9 cellular contexts compared by ENCODE assay signal in genomic region chr20:47503685-47504084, GRCh38. TPM values are rescaled to one million over a fixed set of nuclear protein-coding genes. Genes with fewer than 3 reads are reported as not detected.
DNase-seq lines count a peak whose midpoint lies in the region; ATAC-seq, FAIRE-seq and TF ChIP-seq lines count a peak whose summit lies in the region.
"Had no signal": no experiment of that assay in that cellular context is flagged by ENCODE, and none has a peak within 500 bp of the region (broad histone marks: within the 10 kb centered on the region; RNA-seq: fewer than 3 reads in every experiment).

No MANE protein-coding gene starts in this region.

- H3K4me3 ChIP-seq in A549, result peak overlapping the region; percentile 67
- H3K4me3 ChIP-seq in WI38 (ENCODE audit: low read depth, low read length), result peak overlapping the region; percentile 95
- H3K4me3 ChIP-seq in hepatocyte, result no peak overlapping the region
- H3K4me3 ChIP-seq in WERI-Rb-1 (ENCODE audit: low read depth, low read length), result no peak overlapping the region

- 22% methylated on average over 2 of the region's 2 CpGs for WGBS in A549 (ENCODE audit: missing lambda C conversion rate)
- WGBS in hepatocyte (ENCODE audit: low lambda C conversion rate, missing lambda C conversion rate), result 52% methylated on average over 2 of the region's 2 CpGs

- FAIRE-seq in A549 (lab: Jason Lieb, UNC), result no peak
- FAIRE-seq: urothelium cell line had no signal

- POLR2A ChIA-PET in A549 (lab: Yijun Ruan, JAX), result interaction anchor here (0.6 to 3.6 kb wide), 5 partner anchors 39 to 143 kb away, joined by 3 to 21 read pairs (median 3); no protein-coding TSS in a partner anchor

- no peak for TF ChIP-seq POLR2A in A549 (IDR thresholded peaks at IDR 0.05; ENCODE audit: low read length)

- TF ChIP-seq CTCF in A549 (IDR thresholded peaks at IDR 0.05) (no peak), WI38 (IDR thresholded peaks at IDR 0.05; ENCODE audit: low read depth, low read length) (no peak), hepatocyte (IDR thresholded peaks at IDR 0.05; ENCODE audit: poor library complexity) (no peak), WERI-Rb-1 (IDR thresholded peaks at IDR 0.05; ENCODE audit: low read depth, low read length) (no peak)

- no peaks in the 10 kb centered on the region for H3K36me3 ChIP-seq in hepatocyte (replicated peaks; ENCODE audit: insufficient read depth, low read depth)
- H3K36me3 ChIP-seq in WERI-Rb-1, result peaks cover 2% of the 10 kb centered on the region; the same call in 1 of the 2 replicates

- H3K27ac ChIP-seq in A549, result peak overlapping the region; percentile 91 to 98
- no peak overlapping the region for H3K27ac ChIP-seq in hepatocyte
- H3K27ac ChIP-seq in WERI-Rb-1, result no peak overlapping the region

- DNase-seq in A549 (ENCODE audit: low read depth in 1 of 2, low spot score in 1 of 2), result no peak
- peak; percentile 22 for DNase-seq in ELR (ENCODE audit: low read depth)
- DNase-seq in hepatocyte (ENCODE audit: low spot score), result no peak
- no peak for DNase-seq in WERI-Rb-1
- DNase-seq in NCI-H510A (lab: John Stamatoyannopoulos, UW), result no peak

- no peaks in the 10 kb centered on the region for H3K27me3 ChIP-seq in hepatocyte
- no peaks in the 10 kb centered on the region for H3K27me3 ChIP-seq in WERI-Rb-1 (ENCODE audit: insufficient read depth, low read depth, severe bottlenecking)

- no peaks in the 10 kb centered on the region for H3K9me2 ChIP-seq in hepatocyte (replicated peaks; ENCODE audit: insufficient read depth)

- peaks cover 42% of the 10 kb centered on the region for H4K20me1 ChIP-seq in hepatocyte (ENCODE audit: insufficient read depth, poor library complexity, severe bottlenecking)

- peaks cover 51% of the 10 kb centered on the region for H3K4me1 ChIP-seq in A549
- H3K4me1 ChIP-seq in hepatocyte (ENCODE audit: insufficient read depth), result peaks cover 11% of the 10 kb centered on the region

- CTCF ChIA-PET in A549 (lab: Yijun Ruan, JAX), result interaction anchor here (0.6 to 3.9 kb wide), 7 partner anchors 13 to 231 kb away, joined by 3 to 26 read pairs (median 5); no protein-coding TSS in a partner anchor

- H3K4me2 ChIP-seq in A549, result peak overlapping the region; percentile 82
- peak overlapping the region; percentile 81 for H3K4me2 ChIP-seq in hepatocyte

- no peak for TF ChIP-seq RAD21 in A549 (conservative IDR thresholded peaks at IDR 0.05 in 1 of 2, IDR thresholded peaks at IDR 0.05 in 1 of 2)

- H3K79me2 ChIP-seq in hepatocyte, result peaks cover 63% of the 10 kb centered on the region

- ATAC-seq in A549 (no peak), HG02840 (IDR thresholded peaks at IDR 0.05; ENCODE audit: low FRiP score, unreplicated experiment) (no peak), GM19463 (IDR thresholded peaks at IDR 0.05; ENCODE audit: unreplicated experiment) (no peak)

- H2AFZ ChIP-seq in hepatocyte, result no peak overlapping the region

- no peaks in the 10 kb centered on the region for H3K9me3 ChIP-seq in A549
- no peaks in the 10 kb centered on the region for H3K9me3 ChIP-seq in hepatocyte (ENCODE audit: low read depth)
- no peaks in the 10 kb centered on the region for H3K9me3 ChIP-seq in WERI-Rb-1 (ENCODE audit: severe bottlenecking)

- TF ChIP-seq EP300 in A549 (IDR thresholded peaks at IDR 0.05), result no peak

TF ChIP-seq in A549, 52 proteins besides CTCF, POLR2A, EP300 and RAD21:
- TF ChIP-seq FOSL2 (IDR thresholded peaks at IDR 0.05), result no peak
- no peak for TF ChIP-seq FOSL2 (CRISPR knock-in tag; IDR thresholded peaks at IDR 0.05)
- TF ChIP-seq MAFK (IDR thresholded peaks at IDR 0.05; ENCODE audit: partially characterized antibody), result peak; percentile 32
- TF ChIP-seq NFE2L2 (conservative IDR thresholded peaks at IDR 0.05; ENCODE audit: low read length), result no peak
- no peak for TF ChIP-seq EHF (CRISPR knock-in tag; IDR thresholded peaks at IDR 0.05)
- no peak for TF ChIP-seq CHD2 (IDR thresholded peaks at IDR 0.05; ENCODE audit: low read length, partially characterized antibody)
- TF ChIP-seq PHF8 (IDR thresholded peaks at IDR 0.05; ENCODE audit: borderline replicate concordance, low read depth), result no peak
- no peak for TF ChIP-seq HEYL (CRISPR knock-in tag; IDR thresholded peaks at IDR 0.05)
- TF ChIP-seq RCOR1 (IDR thresholded peaks at IDR 0.05; ENCODE audit: low read depth, low read length), result no peak
- no peak for TF ChIP-seq POLR2AphosphoS2 (conservative IDR thresholded peaks at IDR 0.05; ENCODE audit: low read length)

RNA-seq across cellular contexts. Expression of gene NCOA3, which starts 2.0 kb away (rescaled TPM):
- 135 and 136 TPM in 2 replicates for polyA plus RNA-seq in A549 (2011; rRNA removed)
- 27.5 and 35.2 TPM in 2 replicates for polyA plus RNA-seq in A549 (2012; cell fraction: cytosol; rRNA removed)
- 28.3 and 32.1 TPM in 2 replicates for polyA plus RNA-seq in A549 (2012; cell fraction: nucleus; rRNA removed)
- 35.8 to 43.4 TPM (median 42.9 TPM) in 3 replicates for polyA plus RNA-seq in A549 (2017; fragmentation: RNase III; extraction: RNeasy Plus Mini Kit Qiagen cat#74134 plus additional on column Dnase treatment)
- polyA minus RNA-seq in A549 (2011; rRNA and poly(A)+ RNA removed), result 179 and 198 TPM in 2 replicates
- 27.0 and 28.6 TPM in 2 replicates for total RNA-seq in hepatocyte
- 12.5 and 12.7 TPM in 2 replicates for polyA plus RNA-seq in hepatocyte

Comparison
In these comparisons a context has a peak if more than half of its experiments do, and no peak if none do; other contexts are left out.
1. H3K27ac ChIP-seq: peak in A549 (2 of 2); none in hepatocyte (single experiment) and WERI-Rb-1 (single experiment).
2. H3K4me3 ChIP-seq: peak in A549 (single experiment) and WI38 (single experiment); none in hepatocyte (single experiment) and WERI-Rb-1 (single experiment).